ENCODE assay signal across 9 cellular contexts in the genomic region with DNA sequence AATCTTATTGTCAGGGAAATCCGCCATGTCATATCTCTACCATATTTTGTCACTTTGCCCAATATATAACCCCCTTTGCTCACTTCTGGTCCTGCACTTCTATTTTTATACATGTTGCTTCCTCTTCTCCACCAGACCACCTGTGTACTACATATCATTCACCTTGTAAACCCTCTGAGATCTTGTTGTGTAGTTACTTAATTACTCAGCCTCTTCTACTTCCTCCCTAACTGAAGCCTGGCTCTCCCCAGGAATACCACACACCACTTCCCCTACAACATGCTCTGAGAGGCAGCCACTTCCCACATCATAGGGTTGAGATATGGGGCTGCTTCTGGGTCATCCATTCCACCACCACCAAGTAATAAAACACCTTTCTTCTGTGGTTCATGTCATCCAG. TPM values are rescaled to one million over a fixed set of nuclear protein-coding genes. Genes with fewer than 3 reads are reported as not detected.
DNase-seq lines count a peak whose midpoint lies in the region; ATAC-seq lines count a peak whose summit lies in the region.
"Had no signal": no experiment of that assay in that cellular context is flagged by ENCODE, and none has a peak within 500 bp of the region (broad histone marks: within the 10 kb centered on the region; RNA-seq: fewer than 3 reads in every experiment).

No MANE protein-coding gene starts in this region.

- H3K9me3 Mint-ChIP-seq in activated T-helper 2 cell treated with anti-CD3 and anti-CD28 coated beads, Interferon-gamma antibody, Interleukin-2, Interleukin-4, amounts not matched to agents 10 μg/mL and 5 μg/mL and 100 μg/mL, durations not matched to agents 14 hours and 24 hours and 36 hours: no peaks in the 10 kb centered on the region

- ATAC-seq in GM19452 (IDR thresholded peaks at IDR 0.05; ENCODE audit: unreplicated experiment): peak; percentile 90
- ATAC-seq in HG03442 (IDR thresholded peaks at IDR 0.05; ENCODE audit: unreplicated experiment): peak; percentile 69

- peaks cover 24% of the 10 kb centered on the region for H3K4me1 Mint-ChIP-seq in activated T-helper 2 cell treated with anti-CD3 and anti-CD28 coated beads, Interferon-gamma antibody, Interleukin-2, Interleukin-4, amounts not matched to agents 10 μg/mL and 5 μg/mL and 100 μg/mL, durations not matched to agents 14 hours and 24 hours and 36 hours (ENCODE audit: low read depth)

- peaks cover 29% of the 10 kb centered on the region for H3K36me3 Mint-ChIP-seq in activated T-helper 2 cell treated with anti-CD3 and anti-CD28 coated beads, Interferon-gamma antibody, Interleukin-2, Interleukin-4, amounts not matched to agents 10 μg/mL and 5 μg/mL and 100 μg/mL, durations not matched to agents 14 hours and 24 hours and 36 hours (ENCODE audit: low read depth)

- DNase-seq in GDM1 (lab: John Stamatoyannopoulos, UW): peak; percentile 70
- peak; percentile 23 for DNase-seq in activated T-helper 2 cell treated with anti-CD3 and anti-CD28 coated beads, Interferon-gamma antibody, Interleukin-2, Interleukin-4, amounts not matched to agents 10 μg/mL and 5 μg/mL and 100 μg/mL, durations not matched to agents 14 hours and 24 hours and 36 hours (ENCODE audit: low spot score)
- DNase-seq in dedifferentiated amniotic fluid mesenchymal stem cell (ENCODE audit: extremely low spot score): no peak
- DNase-seq in HuH-7 (ENCODE audit: low spot score): no peak
- no peak for DNase-seq in mesenteric fat pad (ENCODE audit: low spot score)
- DNase-seq in NCI-H446 treated with DMSO at 0.1 percent for 48 hours (lab: John Stamatoyannopoulos, UW): no peak

- no peak overlapping the region for H3K4me3 Mint-ChIP-seq in activated T-helper 2 cell treated with anti-CD3 and anti-CD28 coated beads, Interferon-gamma antibody, Interleukin-2, Interleukin-4, amounts not matched to agents 10 μg/mL and 5 μg/mL and 100 μg/mL, durations not matched to agents 14 hours and 24 hours and 36 hours (ENCODE audit: low read depth)

- H3K27ac Mint-ChIP-seq in activated T-helper 2 cell treated with anti-CD3 and anti-CD28 coated beads, Interferon-gamma antibody, Interleukin-2, Interleukin-4, amounts not matched to agents 10 μg/mL and 5 μg/mL and 100 μg/mL, durations not matched to agents 14 hours and 24 hours and 36 hours: peak overlapping the region; percentile 36

- intact Hi-C loops in activated T-helper 2 cell treated with anti-CD3 and anti-CD28 coated beads, Interferon-gamma antibody, Interleukin-2, Interleukin-4, amounts not matched to agents 10 μg/mL and 5 μg/mL and 100 μg/mL, durations not matched to agents 14 hours and 24 hours and 36 hours (cut with micrococcal nuclease): no loop called here

- H3K27me3 Mint-ChIP-seq in activated T-helper 2 cell treated with anti-CD3 and anti-CD28 coated beads, Interferon-gamma antibody, Interleukin-2, Interleukin-4, amounts not matched to agents 10 μg/mL and 5 μg/mL and 100 μg/mL, durations not matched to agents 14 hours and 24 hours and 36 hours (ENCODE audit: low read depth): no peaks in the 10 kb centered on the region

RNA-seq across cellular contexts. Expression of gene HEXA, which starts 10.0 kb away (rescaled TPM):
- 58.2 and 63.4 TPM in 2 replicates for total RNA-seq in activated T-helper 2 cell treated with anti-CD3 and anti-CD28 coated beads, Interferon-gamma antibody, Interleukin-2, Interleukin-4, amounts not matched to agents 10 μg/mL and 5 μg/mL and 100 μg/mL, durations not matched to agents 14 hours and 24 hours and 36 hours
- total RNA-seq in mesenteric fat pad: 130 TPM

RNA-seq across cellular contexts. Expression of gene TMEM202, which starts 32.3 kb away (rescaled TPM):
- total RNA-seq in activated T-helper 2 cell treated with anti-CD3 and anti-CD28 coated beads, Interferon-gamma antibody, Interleukin-2, Interleukin-4, amounts not matched to agents 10 μg/mL and 5 μg/mL and 100 μg/mL, durations not matched to agents 14 hours and 24 hours and 36 hours: not detected in 2 replicates
- not detected for total RNA-seq in mesenteric fat pad
- total RNA-seq: temporal lobe had no signal

RNA-seq across cellular contexts. Expression of gene CELF6, which starts 45.9 kb away (rescaled TPM):
- 0.16 and 0.30 TPM in 2 replicates for total RNA-seq in activated T-helper 2 cell treated with anti-CD3 and anti-CD28 coated beads, Interferon-gamma antibody, Interleukin-2, Interleukin-4, amounts not matched to agents 10 μg/mL and 5 μg/mL and 100 μg/mL, durations not matched to agents 14 hours and 24 hours and 36 hours
- total RNA-seq in mesenteric fat pad: 1.6 TPM

Comparison
In these comparisons a context has a peak if more than half of its experiments do, and no peak if none do; other contexts are left out.
1. DNase-seq: peak in GDM1 (single experiment) and activated T-helper 2 cell treated with anti-CD3 and anti-CD28 coated beads, Interferon-gamma antibody, Interleukin-2, Interleukin-4, amounts not matched to agents 10 μg/mL and 5 μg/mL and 100 μg/mL, durations not matched to agents 14 hours and 24 hours and 36 hours (single experiment); none in dedifferentiated amniotic fluid mesenchymal stem cell (single experiment), HuH-7 (single experiment), mesenteric fat pad (single experiment) and NCI-H446 treated with DMSO at 0.1 percent for 48 hours (single experiment).